1 cellular context compared by ENCODE assay signal in the genomic region with DNA sequence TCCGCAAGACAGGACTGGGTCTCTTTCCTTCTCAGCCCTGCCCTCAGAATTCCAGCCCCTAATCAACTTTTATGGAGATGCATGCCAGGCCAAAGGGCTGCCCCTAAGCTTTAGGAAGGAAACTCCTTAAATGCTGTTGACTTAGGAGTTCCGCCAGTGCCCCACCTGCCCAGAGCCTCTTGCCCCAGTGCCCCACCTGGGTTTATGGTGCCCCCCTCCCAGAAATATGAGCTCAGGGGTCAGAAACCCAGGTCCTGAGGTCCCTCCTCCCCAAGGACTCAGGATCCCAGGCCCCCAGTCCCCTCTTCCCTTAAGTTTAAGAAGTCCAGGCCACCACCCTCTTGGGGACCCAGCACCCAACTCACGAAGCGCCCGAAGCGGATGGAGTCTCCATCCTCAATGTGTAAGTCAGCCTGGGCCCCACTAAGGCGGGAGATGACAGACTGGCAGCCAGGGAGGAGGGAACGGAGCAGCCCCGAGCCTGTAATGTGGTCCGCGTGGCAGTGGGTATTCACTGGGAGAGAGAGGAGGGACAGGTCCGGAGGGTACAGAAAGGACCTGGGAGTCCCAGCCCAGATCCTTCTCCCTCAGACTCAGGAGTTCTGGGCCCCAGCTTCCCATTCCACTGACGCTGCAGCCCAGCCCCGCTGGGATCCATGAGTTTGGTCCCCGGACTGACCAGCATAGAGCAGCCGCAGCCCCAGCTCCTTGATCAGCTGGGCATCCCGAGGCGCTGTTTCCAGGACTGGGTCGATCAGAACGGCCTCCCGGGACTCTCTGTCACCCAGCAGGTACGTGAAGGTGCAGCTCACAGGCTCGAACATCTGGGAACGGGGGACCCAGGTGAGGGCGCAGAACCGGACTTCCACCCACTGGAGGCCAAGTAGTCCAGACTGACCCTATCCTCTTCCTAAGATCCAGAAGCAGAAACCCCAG.
TF ChIP-seq lines count a peak whose summit lies in the region.

No MANE protein-coding gene starts in this region.

TF ChIP-seq in HepG2, 621 proteins besides CTCF, POLR2A, EP300 and RAD21 (continued from another document):
- TF ChIP-seq, protein P1, sequence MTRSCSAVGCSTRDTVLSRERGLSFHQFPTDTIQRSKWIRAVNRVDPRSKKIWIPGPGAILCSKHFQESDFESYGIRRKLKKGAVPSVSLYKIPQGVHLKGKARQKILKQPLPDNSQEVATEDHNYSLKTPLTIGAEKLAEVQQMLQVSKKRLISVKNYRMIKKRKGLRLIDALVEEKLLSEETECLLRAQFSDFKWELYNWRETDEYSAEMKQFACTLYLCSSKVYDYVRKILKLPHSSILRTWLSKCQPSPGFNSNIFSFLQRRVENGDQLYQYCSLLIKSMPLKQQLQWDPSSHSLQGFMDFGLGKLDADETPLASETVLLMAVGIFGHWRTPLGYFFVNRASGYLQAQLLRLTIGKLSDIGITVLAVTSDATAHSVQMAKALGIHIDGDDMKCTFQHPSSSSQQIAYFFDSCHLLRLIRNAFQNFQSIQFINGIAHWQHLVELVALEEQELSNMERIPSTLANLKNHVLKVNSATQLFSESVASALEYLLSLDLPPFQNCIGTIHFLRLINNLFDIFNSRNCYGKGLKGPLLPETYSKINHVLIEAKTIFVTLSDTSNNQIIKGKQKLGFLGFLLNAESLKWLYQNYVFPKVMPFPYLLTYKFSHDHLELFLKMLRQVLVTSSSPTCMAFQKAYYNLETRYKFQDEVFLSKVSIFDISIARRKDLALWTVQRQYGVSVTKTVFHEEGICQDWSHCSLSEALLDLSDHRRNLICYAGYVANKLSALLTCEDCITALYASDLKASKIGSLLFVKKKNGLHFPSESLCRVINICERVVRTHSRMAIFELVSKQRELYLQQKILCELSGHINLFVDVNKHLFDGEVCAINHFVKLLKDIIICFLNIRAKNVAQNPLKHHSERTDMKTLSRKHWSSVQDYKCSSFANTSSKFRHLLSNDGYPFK (CRISPR knock-in tag; IDR thresholded peaks at IDR 0.05; ENCODE audit: borderline replicate concordance): 0 out of 2 replicates have a peak, but pooled peaks have one; percentile 13
- TF ChIP-seq IKZF4 (CRISPR knock-in tag; IDR thresholded peaks at IDR 0.05; ENCODE audit: borderline replicate concordance, low read depth, not compliant biosample characterization) (no peak), DMAP1 (CRISPR knock-in tag; IDR thresholded peaks at IDR 0.05) (no peak), ZNF841 (CRISPR knock-in tag; IDR thresholded peaks at IDR 0.05; ENCODE audit: borderline replicate concordance) (no peak)
TF ChIP-seq in HepG2: peak in this region for 42.
